Comparison of ENCODE assay signal across 24 cellular contexts in the genomic region with DNA sequence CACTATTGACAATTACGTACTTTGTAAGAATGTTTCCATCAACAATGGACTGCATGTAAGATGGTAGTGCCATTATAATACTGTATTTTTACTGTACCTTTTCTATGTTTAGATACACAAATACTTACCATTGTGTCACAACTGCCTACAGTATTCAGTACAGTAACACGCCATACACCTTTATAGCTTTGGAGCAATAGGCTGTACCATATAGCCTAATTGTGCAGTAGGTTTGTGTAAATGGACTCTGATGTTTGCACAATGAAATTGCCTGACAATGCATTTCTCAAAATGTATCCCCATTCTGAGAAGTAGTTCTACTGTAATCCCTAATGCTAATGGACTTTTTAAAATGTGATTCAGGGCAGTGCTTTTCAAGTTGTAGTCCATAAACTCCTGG.
DNase-seq lines count a peak whose midpoint lies in the region; ATAC-seq, FAIRE-seq and TF ChIP-seq lines count a peak whose summit lies in the region.
"Had no signal": no experiment of that assay in that cellular context is flagged by ENCODE, and none has a peak within 500 bp of the region (broad histone marks: within the 10 kb centered on the region; RNA-seq: fewer than 3 reads in every experiment).

No MANE protein-coding gene starts in this region.

- H3K9me3 ChIP-seq in HepG2 (ENCODE audit: low read length) (0 out of 2 replicates have a peak, but pooled peaks cover 7% of the 10 kb centered on the region), right lobe of liver (no peaks in the 10 kb centered on the region), K562 (replicated peaks; ENCODE audit: control insufficient read depth, insufficient read depth, low read depth, low read length) (0 out of 2 replicates have a peak, but pooled peaks cover 3% of the 10 kb centered on the region), mucosa of descending colon (peaks cover 3% of the 10 kb centered on the region)
- H3K9me3 ChIP-seq: BE2C, BLaER1 had no signal

- TF ChIP-seq RAD21 in HepG2 (CRISPR knock-in tag; IDR thresholded peaks at IDR 0.05) (no peak), K562 (CRISPR knock-in tag; conservative IDR thresholded peaks at IDR 0.05 in 1 of 2, IDR thresholded peaks at IDR 0.05 in 1 of 2) (no peak)

- in situ Hi-C loops in HepG2 (cut with HindIII; ENCODE audit: extremely low pct_ligation_motif_present, low pct_unique_long_range_greater_than_20kb) (no loop called here), K562 (cut with MboI) (no loop called here)

- ATAC-seq in HepG2 = no peak
- no peak for ATAC-seq in right lobe of liver
- ATAC-seq in K562 = no peak
- ATAC-seq in mucosa of descending colon = peak; percentile 82
- ATAC-seq in GM18907 (IDR thresholded peaks at IDR 0.05; ENCODE audit: unreplicated experiment) = no peak
- no peak for ATAC-seq in HG03432 (IDR thresholded peaks at IDR 0.05; ENCODE audit: unreplicated experiment)
- ATAC-seq in HG02973 (IDR thresholded peaks at IDR 0.05; ENCODE audit: unreplicated experiment) = no peak
- ATAC-seq: GM12878 had no signal

- BruUV-seq in HepG2 (replicated peaks; lab: Mats Ljungman, UMichigan) (no TSS peak), K562 (replicated peaks; lab: Mats Ljungman, UMichigan) (no TSS peak)

- POLR2A ChIA-PET in HepG2 (lab: Yijun Ruan, JAX) (no interaction called here), K562 (lab: Yijun Ruan, JAX) (no interaction called here)

- no peak overlapping the region for H3K4me2 ChIP-seq in HepG2 (ENCODE audit: low read depth, low read length)
- H3K4me2 ChIP-seq in K562 (ENCODE audit: insufficient read depth, low read length) = no peak overlapping the region
- H3K4me2 ChIP-seq: BLaER1 had no signal

- intact Hi-C loops in HepG2 (cut with micrococcal nuclease; ENCODE audit: unreplicated experiment) (no loop called here), right lobe of liver (cut with DNase I) (no loop called here), K562 (cut with micrococcal nuclease) (no loop called here), mucosa of descending colon (cut with DNase I, micrococcal nuclease) (no loop called here)

- DNase-seq in HepG2 (ENCODE audit: low spot score) = no peak
- DNase-seq in right lobe of liver = no peak
- no peak for DNase-seq in K562 (ENCODE audit: extremely low read depth in 1 of 4, low spot score in 3 of 4)
- DNase-seq in mucosa of descending colon = no peak
- DNase-seq: 8988T; ACHN; BE2C; C1 segment of cervical spinal cord; CD4-positive, alpha-beta memory T cell; CD4-positive, CD25-positive, alpha-beta regulatory T cell; CD8-positive, alpha-beta memory T cell; COR-L47; DMS79 treated with DMSO at 0.1 percent for 48 hours; GDM1 had no signal

- TF ChIP-seq EP300 in HepG2 (IDR thresholded peaks at IDR 0.05; ENCODE audit: low read depth in 2 of 2, low read length in 2 of 2) = no peak
- TF ChIP-seq EP300 in HepG2 (CRISPR knock-in tag; IDR thresholded peaks at IDR 0.05; ENCODE audit: borderline replicate concordance) = no peak
- TF ChIP-seq EP300 in K562 (IDR thresholded peaks at IDR 0.05; ENCODE audit: low read length) = no peak

- H3K4me1 ChIP-seq in HepG2 (ENCODE audit: insufficient read depth, low read length) (peaks cover 33% of the 10 kb centered on the region), right lobe of liver (no peaks in the 10 kb centered on the region), K562 (replicated peaks in 1 of 2; ENCODE audit: control insufficient read depth in 2 of 2, insufficient read depth in 2 of 2, low read length in 2 of 2) (no peaks in the 10 kb centered on the region), mucosa of descending colon (ENCODE audit: low read depth) (peaks cover 4% of the 10 kb centered on the region)
- H3K4me1 ChIP-seq: BE2C, BLaER1 had no signal

- H3K79me2 ChIP-seq in HepG2 (ENCODE audit: insufficient read depth, low read length) = no peaks in the 10 kb centered on the region
- H3K79me2 ChIP-seq in K562 (ENCODE audit: control insufficient read depth, insufficient read depth, low read length) = no peaks in the 10 kb centered on the region

- H2AFZ ChIP-seq in HepG2 (ENCODE audit: low read length) = no peak overlapping the region
- H2AFZ ChIP-seq in K562 (ENCODE audit: low read depth, low read length) = no peak overlapping the region

- TF ChIP-seq POLR2A in HepG2 (IDR thresholded peaks at IDR 0.05; ENCODE audit: insufficient read depth in 1 of 2, low read depth in 2 of 2, low read length in 2 of 2) = no peak
- no peak for TF ChIP-seq POLR2A in right lobe of liver (IDR thresholded peaks at IDR 0.05)
- no peak for TF ChIP-seq POLR2A in K562 (conservative IDR thresholded peaks at IDR 0.05)

- H3K27me3 ChIP-seq in HepG2 (ENCODE audit: control insufficient read depth in 1 of 2, insufficient read depth in 2 of 2, low read length in 2 of 2) (no peaks in the 10 kb centered on the region), right lobe of liver (no peaks in the 10 kb centered on the region), K562 (ENCODE audit: control insufficient read depth in 2 of 2, insufficient read depth in 2 of 2, low read length in 2 of 2) (peaks cover 7 to 22% of the 10 kb centered on the region in 2 experiments; a peak in 4 of 5 replicates)
- H3K27me3 ChIP-seq: BE2C, BLaER1 had no signal

- no peak for FAIRE-seq in HepG2 (lab: Jason Lieb, UNC)
- FAIRE-seq in K562 (lab: Jason Lieb, UNC) = no peak
- FAIRE-seq in islet of Langerhans (lab: Jason Lieb, UNC) = peak; percentile 91
- FAIRE-seq: A204.1, GM12878, GM12892, GM18507, GM19239 had no signal

- 74% methylated on average over 2 of the region's 2 CpGs for WGBS in HepG2 (ENCODE audit: low lambda C conversion rate)
- 82% methylated on average over 2 of the region's 2 CpGs for WGBS in right lobe of liver (ENCODE audit: insufficient coverage, low coverage, low lambda C conversion rate, missing lambda C conversion rate)
- 0% methylated on average over 2 of the region's 2 CpGs for WGBS in K562 (ENCODE audit: insufficient coverage, low coverage, missing lambda C conversion rate)

- TF ChIP-seq CTCF in HepG2 (CRISPR knock-in tag; IDR thresholded peaks at IDR 0.05) = no peak
- TF ChIP-seq CTCF in right lobe of liver (IDR thresholded peaks at IDR 0.05) = no peak
- no peak for TF ChIP-seq CTCF in K562 (IDR thresholded peaks at IDR 0.05 in 2 of 3, conservative IDR thresholded peaks at IDR 0.05 in 1 of 3; ENCODE audit: insufficient read depth in 2 of 3, low read depth in 1 of 3, low read length in 3 of 3)
- TF ChIP-seq CTCF in mucosa of descending colon (IDR thresholded peaks at IDR 0.05) = no peak

- CTCF ChIA-PET in HepG2 (lab: Yijun Ruan, JAX; ENCODE audit: low intra/inter-chr PET ratio, low total read pairs) = no interaction called here
- CTCF ChIA-PET in K562 (lab: Yijun Ruan, JAX; ENCODE audit: low intra/inter-chr PET ratio) = no interaction called here

- no peaks in the 10 kb centered on the region for H3K36me3 ChIP-seq in HepG2 (replicated peaks in 1 of 2; ENCODE audit: control insufficient read depth in 1 of 2, insufficient read depth in 2 of 2, low read length in 2 of 2)
- no peaks in the 10 kb centered on the region for H3K36me3 ChIP-seq in right lobe of liver
- H3K36me3 ChIP-seq in K562 (ENCODE audit: control insufficient read depth, insufficient read depth, low read length) = no peaks in the 10 kb centered on the region
- H3K36me3 ChIP-seq in mucosa of descending colon (ENCODE audit: low read depth) = no peaks in the 10 kb centered on the region
- H3K36me3 ChIP-seq: BE2C, BLaER1 had no signal

- H3K4me3 ChIP-seq in HepG2 (replicated peaks in 1 of 3; ENCODE audit: insufficient read depth in 1 of 3, low read depth in 2 of 3, low read length in 3 of 3) = no peak overlapping the region
- no peak overlapping the region for H3K4me3 ChIP-seq in right lobe of liver
- H3K4me3 ChIP-seq in K562 = no peak overlapping the region
- no peak overlapping the region for H3K4me3 ChIP-seq in mucosa of descending colon
- H3K4me3 ChIP-seq: BLaER1, GM12878 had no signal

- H4K20me1 ChIP-seq in HepG2 (ENCODE audit: insufficient read depth, low read length) = no peaks in the 10 kb centered on the region
- no peaks in the 10 kb centered on the region for H4K20me1 ChIP-seq in K562 (replicated peaks; ENCODE audit: control insufficient read depth, insufficient read depth, low read length)
- H4K20me1 ChIP-seq: BLaER1 had no signal

- H3K27ac ChIP-seq in HepG2 (ENCODE audit: extremely low read length, insufficient read depth, low read length) (no peak overlapping the region), right lobe of liver (no peak overlapping the region), K562 (ENCODE audit: extremely low read depth, low read depth, low read length) (no peak overlapping the region)
- H3K27ac ChIP-seq: BLaER1 had no signal

- H3K9ac ChIP-seq in HepG2 (ENCODE audit: insufficient read depth, low read depth, low read length) = no peak overlapping the region
- no peak overlapping the region for H3K9ac ChIP-seq in K562 (ENCODE audit: insufficient read depth in 1 of 2, low read depth in 2 of 2, low read length in 2 of 2)
- H3K9ac ChIP-seq: BLaER1 had no signal

- no peaks in the 10 kb centered on the region for H3K9me1 ChIP-seq in K562 (ENCODE audit: control insufficient read depth, insufficient read depth, low read length)

TF ChIP-seq in HepG2, 621 proteins besides CTCF, POLR2A, EP300 and RAD21:
- no peak for TF ChIP-seq NR2F6 (IDR thresholded peaks at IDR 0.05)
- no peak for TF ChIP-seq NR2F6 (CRISPR knock-in tag; IDR thresholded peaks at IDR 0.05)
- TF ChIP-seq MAFK (conservative IDR thresholded peaks at IDR 0.05 in 1 of 2, IDR thresholded peaks at IDR 0.05 in 1 of 2; ENCODE audit: low read length in 2 of 2) = peak; percentile 40 to 53; a peak in 3 of 4 replicates
TF ChIP-seq in HepG2: peak in this region for 1.

TF ChIP-seq in K562, 482 proteins besides CTCF, POLR2A, EP300 and RAD21 (continues in another document):
- TF ChIP-seq JUN (IDR thresholded peaks at IDR 0.05; ENCODE audit: borderline replicate concordance, low read depth, low read length) = no peak
- TF ChIP-seq JUN (CRISPR knock-in tag; IDR thresholded peaks at IDR 0.05; ENCODE audit: borderline replicate concordance) = no peak
- TF ChIP-seq TCF7L2 (IDR thresholded peaks at IDR 0.05; ENCODE audit: low read depth, low read length) = no peak
